8 cellular contexts compared by ENCODE assay signal in the genomic region with DNA sequence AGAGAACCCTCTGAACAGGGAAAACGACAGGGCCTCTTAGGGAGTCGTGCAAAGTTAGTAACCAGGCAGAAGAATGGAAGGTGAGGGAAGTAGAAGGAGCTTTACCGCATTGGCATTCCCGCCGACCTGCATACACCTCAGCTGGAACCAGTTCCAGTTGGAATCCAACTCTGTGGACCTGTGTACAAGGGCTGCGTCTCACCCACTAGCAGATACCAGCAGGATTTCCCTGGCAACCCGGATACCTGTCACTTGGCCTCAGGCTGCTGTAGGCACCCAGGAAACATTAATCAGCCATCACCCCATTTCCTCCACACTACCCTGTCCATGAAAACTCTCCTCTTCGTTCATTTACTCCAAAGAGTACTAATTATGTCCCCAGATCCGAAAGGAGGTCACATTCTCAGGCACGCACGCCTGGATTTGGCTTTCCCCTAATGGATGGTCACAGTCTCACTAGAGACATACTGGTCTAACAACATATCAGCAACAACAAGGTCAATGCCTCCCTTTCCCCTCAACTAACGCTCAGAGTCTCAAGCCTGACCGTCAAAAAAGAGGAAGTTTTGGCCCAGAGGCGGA. TPM values are rescaled to one million over a fixed set of nuclear protein-coding genes. Genes with fewer than 3 reads are reported as not detected.
A peak's percentile ranks its signal among the peaks of the same experiment; 100 is the strongest.
DNase-seq lines count a peak whose midpoint lies in the region; ATAC-seq and TF ChIP-seq lines count a peak whose summit lies in the region.

No MANE protein-coding gene starts in this region.

- no peaks in the 10 kb centered on the region for H3K9me3 Mint-ChIP-seq in mesothelial cell of epicardium

- peaks cover 13% of the 10 kb centered on the region for H3K36me3 Mint-ChIP-seq in mesothelial cell of epicardium

- H3K4me1 ChIP-seq in ACC112 (ENCODE audit: control insufficient read depth, insufficient read depth, low read length, unreplicated experiment): peaks cover 16% of the 10 kb centered on the region

- in situ Hi-C loops in KBM-7 (cut with MboI; ENCODE audit: low pct_unique_long_range_greater_than_20kb, low sequenced_read_pairs): no loop called here
- in situ Hi-C loops in astrocyte of the spinal cord (cut with HindIII; ENCODE audit: low sequenced_read_pairs): no loop called here

- DNase-seq in KBM-7: peak; percentile 76
- DNase-seq in astrocyte of the spinal cord (ENCODE audit: low read depth, low spot score): no peak
- DNase-seq in mesothelial cell of epicardium (ENCODE audit: low spot score in 2 of 2, unreplicated experiment in 2 of 2): no peak
- DNase-seq in SHP77 (lab: John Stamatoyannopoulos, UW): no peak
- no peak for DNase-seq in amniotic stem cell (lab: John Stamatoyannopoulos, UW)
- no peak for DNase-seq in middle frontal gyrus (ENCODE audit: extremely low spot score, low spot score)

- peak overlapping the region; percentile 97 for H3K4me3 Mint-ChIP-seq in mesothelial cell of epicardium

- peak overlapping the region; percentile 70; the same call in 1 of the 2 replicates for H3K27ac ChIP-seq in ACC112 (ENCODE audit: low read depth, low read length)

- peak overlapping the region; percentile 98 for H2AFZ ChIP-seq in ACC112 (ENCODE audit: low read length, unreplicated experiment)

- no peaks in the 10 kb centered on the region for H3K27me3 Mint-ChIP-seq in mesothelial cell of epicardium (ENCODE audit: low read depth)

- peaks cover 21% of the 10 kb centered on the region for H3K4me1 Mint-ChIP-seq in mesothelial cell of epicardium

- TF ChIP-seq CTCF in astrocyte of the spinal cord (IDR thresholded peaks at IDR 0.05; ENCODE audit: low read depth, low read length) (no peak), mesothelial cell of epicardium (IDR thresholded peaks at IDR 0.05; ENCODE audit: unreplicated experiment) (no peak)

- H3K36me3 ChIP-seq in ACC112 (ENCODE audit: insufficient read depth, low read length): peaks cover 17% of the 10 kb centered on the region

- no peak for ATAC-seq in GM18907 (IDR thresholded peaks at IDR 0.05; ENCODE audit: unreplicated experiment)

- peaks cover 44% of the 10 kb centered on the region for H3K79me2 ChIP-seq in ACC112 (ENCODE audit: control insufficient read depth, insufficient read depth, low read length, unreplicated experiment)

- H3K4me3 ChIP-seq in ACC112 (ENCODE audit: low read depth, low read length) (peak overlapping the region; percentile 98), astrocyte of the spinal cord (ENCODE audit: low read depth, low read length) (peak overlapping the region; percentile 96)

- H3K27me3 ChIP-seq in ACC112 (ENCODE audit: insufficient read depth, low read length): no peaks in the 10 kb centered on the region

- peak overlapping the region; percentile 100 for H3K27ac Mint-ChIP-seq in mesothelial cell of epicardium

RNA-seq across cellular contexts. Expression of a gene that starts 0.8 kb away (rescaled TPM):
- 101 to 111 TPM (median 105 TPM) in 3 replicates for total RNA-seq in mesothelial cell of epicardium

RNA-seq across cellular contexts. Expression of a gene that starts 10.4 kb away (rescaled TPM):
- 61.1 to 68.2 TPM (median 64.1 TPM) in 3 replicates for total RNA-seq in mesothelial cell of epicardium

RNA-seq across cellular contexts. Expression of a gene that starts 38.9 kb away (rescaled TPM):
- 42.4 to 49.1 TPM (median 46.7 TPM) in 3 replicates for total RNA-seq in mesothelial cell of epicardium
